8 cellular contexts compared by ENCODE assay signal in the genomic region with DNA sequence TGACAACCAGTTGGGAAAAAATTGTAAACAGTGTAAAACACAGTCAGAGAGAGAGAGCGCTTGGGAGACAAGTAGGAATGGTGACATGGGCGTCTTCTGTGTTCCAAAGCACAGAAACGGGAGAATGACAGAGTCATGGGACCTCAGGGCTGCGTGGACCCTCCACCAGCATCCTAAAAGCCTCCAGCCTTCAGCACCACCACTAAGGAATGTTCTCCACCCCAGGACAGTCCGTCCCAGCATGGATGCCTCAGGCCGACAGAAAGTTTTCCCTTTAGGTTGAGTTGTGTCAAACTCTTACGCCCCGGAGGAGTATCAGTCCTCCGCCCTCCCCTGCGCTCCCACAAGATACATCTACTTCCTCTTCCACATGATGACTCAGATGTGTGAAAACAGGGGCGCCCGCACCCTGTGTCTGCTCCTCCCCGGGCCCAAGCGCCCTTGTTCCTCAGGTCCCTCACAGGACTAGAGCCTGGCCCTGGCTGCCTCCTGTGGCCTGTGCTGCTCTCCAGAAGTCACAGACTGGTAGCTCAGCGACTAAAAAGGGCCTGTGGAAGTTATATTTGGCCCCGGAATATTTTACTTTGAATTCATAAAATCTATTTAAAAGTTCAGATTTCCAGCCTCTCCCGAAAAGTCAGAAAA.
DNase-seq lines count a peak whose midpoint lies in the region; ATAC-seq and TF ChIP-seq lines count a peak whose summit lies in the region.

No MANE protein-coding gene starts in this region.

- no peak overlapping the region for H3K27ac Mint-ChIP-seq in activated naive CD8-positive, alpha-beta T cell treated with anti-CD3 and anti-CD28 coated beads for 36 hours
- H3K27ac Mint-ChIP-seq in osteocyte (ENCODE audit: unreplicated experiment), result peak overlapping the region; percentile 50

- DNase-seq in SW480 (ENCODE audit: low spot score) (peak; percentile 74), osteocyte (ENCODE audit: extremely low spot score, unreplicated experiment) (no peak), cerebellum (ENCODE audit: low spot score) (no peak), NCI-H1048 (lab: John Stamatoyannopoulos, UW) (no peak), NCI-H1436 (lab: John Stamatoyannopoulos, UW) (no peak)
- DNase-seq in activated naive CD8-positive, alpha-beta T cell treated with anti-CD3 and anti-CD28 coated beads for 36 hours, result peak; percentile 60

- H3K27me3 Mint-ChIP-seq in activated naive CD8-positive, alpha-beta T cell treated with anti-CD3 and anti-CD28 coated beads for 36 hours, result peaks cover 69% of the 10 kb centered on the region
- no peaks in the 10 kb centered on the region for H3K27me3 Mint-ChIP-seq in osteocyte (ENCODE audit: unreplicated experiment)

- H3K9me3 Mint-ChIP-seq in activated naive CD8-positive, alpha-beta T cell treated with anti-CD3 and anti-CD28 coated beads for 36 hours, result no peaks in the 10 kb centered on the region
- no peaks in the 10 kb centered on the region for H3K9me3 Mint-ChIP-seq in osteocyte (ENCODE audit: unreplicated experiment)

- peak overlapping the region; percentile 26 for H3K4me3 Mint-ChIP-seq in activated naive CD8-positive, alpha-beta T cell treated with anti-CD3 and anti-CD28 coated beads for 36 hours
- no peak overlapping the region for H3K4me3 Mint-ChIP-seq in osteocyte (ENCODE audit: unreplicated experiment)

- TF ChIP-seq CTCF in osteocyte (IDR thresholded peaks at IDR 0.05), result no peak

- H3K4me1 Mint-ChIP-seq in activated naive CD8-positive, alpha-beta T cell treated with anti-CD3 and anti-CD28 coated beads for 36 hours, result peaks cover 29% of the 10 kb centered on the region
- H3K4me1 Mint-ChIP-seq in osteocyte (ENCODE audit: unreplicated experiment), result peaks cover 42% of the 10 kb centered on the region

- ATAC-seq in GM19351 (IDR thresholded peaks at IDR 0.05; ENCODE audit: unreplicated experiment) (peak; percentile 86), HG03469 (IDR thresholded peaks at IDR 0.05; ENCODE audit: unreplicated experiment) (no peak)

- H3K36me3 Mint-ChIP-seq in activated naive CD8-positive, alpha-beta T cell treated with anti-CD3 and anti-CD28 coated beads for 36 hours, result no peaks in the 10 kb centered on the region
- H3K36me3 Mint-ChIP-seq in osteocyte (ENCODE audit: unreplicated experiment), result no peaks in the 10 kb centered on the region

Comparison
In these comparisons a context has a peak if more than half of its experiments do, and no peak if none do; other contexts are left out.
1. DNase-seq: peak in SW480 (single experiment) and activated naive CD8-positive, alpha-beta T cell treated with anti-CD3 and anti-CD28 coated beads for 36 hours (single experiment); none in osteocyte (single experiment), cerebellum (single experiment), NCI-H1048 (single experiment) and NCI-H1436 (single experiment).